ENCODE assay signal across 1 cellular context in the genomic region with DNA sequence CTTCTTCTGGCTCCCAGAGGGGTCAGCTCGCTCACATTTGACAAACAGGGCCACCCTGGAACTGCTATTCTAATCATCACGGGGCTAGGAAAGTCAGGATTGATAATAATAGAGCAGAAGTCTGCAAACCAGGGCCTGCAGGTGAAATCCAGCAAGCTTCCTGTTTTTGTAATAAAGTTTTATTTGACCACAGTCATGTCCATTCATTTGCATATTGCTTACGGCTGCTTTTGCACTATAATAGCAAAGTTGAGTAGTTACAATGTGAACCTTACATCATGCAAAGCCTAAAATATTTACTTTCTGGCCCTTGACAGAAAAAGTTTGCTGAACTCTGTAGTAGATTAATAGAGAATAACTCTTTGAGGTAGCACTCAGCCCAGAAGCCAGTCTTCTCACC.
TF ChIP-seq lines count a peak whose summit lies in the region.

No MANE protein-coding gene starts in this region.

TF ChIP-seq in K562, 482 proteins besides CTCF, POLR2A, EP300 and RAD21:
- TF ChIP-seq, protein P1, sequence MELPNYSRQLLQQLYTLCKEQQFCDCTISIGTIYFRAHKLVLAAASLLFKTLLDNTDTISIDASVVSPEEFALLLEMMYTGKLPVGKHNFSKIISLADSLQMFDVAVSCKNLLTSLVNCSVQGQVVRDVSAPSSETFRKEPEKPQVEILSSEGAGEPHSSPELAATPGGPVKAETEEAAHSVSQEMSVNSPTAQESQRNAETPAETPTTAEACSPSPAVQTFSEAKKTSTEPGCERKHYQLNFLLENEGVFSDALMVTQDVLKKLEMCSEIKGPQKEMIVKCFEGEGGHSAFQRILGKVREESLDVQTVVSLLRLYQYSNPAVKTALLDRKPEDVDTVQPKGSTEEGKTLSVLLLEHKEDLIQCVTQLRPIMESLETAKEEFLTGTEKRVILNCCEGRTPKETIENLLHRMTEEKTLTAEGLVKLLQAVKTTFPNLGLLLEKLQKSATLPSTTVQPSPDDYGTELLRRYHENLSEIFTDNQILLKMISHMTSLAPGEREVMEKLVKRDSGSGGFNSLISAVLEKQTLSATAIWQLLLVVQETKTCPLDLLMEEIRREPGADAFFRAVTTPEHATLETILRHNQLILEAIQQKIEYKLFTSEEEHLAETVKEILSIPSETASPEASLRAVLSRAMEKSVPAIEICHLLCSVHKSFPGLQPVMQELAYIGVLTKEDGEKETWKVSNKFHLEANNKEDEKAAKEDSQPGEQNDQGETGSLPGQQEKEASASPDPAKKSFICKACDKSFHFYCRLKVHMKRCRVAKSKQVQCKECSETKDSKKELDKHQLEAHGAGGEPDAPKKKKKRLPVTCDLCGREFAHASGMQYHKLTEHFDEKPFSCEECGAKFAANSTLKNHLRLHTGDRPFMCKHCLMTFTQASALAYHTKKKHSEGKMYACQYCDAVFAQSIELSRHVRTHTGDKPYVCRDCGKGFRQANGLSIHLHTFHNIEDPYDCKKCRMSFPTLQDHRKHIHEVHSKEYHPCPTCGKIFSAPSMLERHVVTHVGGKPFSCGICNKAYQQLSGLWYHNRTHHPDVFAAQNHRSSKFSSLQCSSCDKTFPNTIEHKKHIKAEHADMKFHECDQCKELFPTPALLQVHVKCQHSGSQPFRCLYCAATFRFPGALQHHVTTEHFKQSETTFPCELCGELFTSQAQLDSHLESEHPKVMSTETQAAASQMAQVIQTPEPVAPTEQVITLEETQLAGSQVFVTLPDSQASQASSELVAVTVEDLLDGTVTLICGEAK (IDR thresholded peaks at IDR 0.05) = peak; percentile 75
- TF ChIP-seq, protein P1 (CRISPR knock-in tag; IDR thresholded peaks at IDR 0.05) = no peak
- no peak for TF ChIP-seq KHSRP (IDR thresholded peaks at IDR 0.05)
- TF ChIP-seq RBM22 (IDR thresholded peaks at IDR 0.05; ENCODE audit: low read depth, low read length, poor library complexity, severe bottlenecking) = no peak
- TF ChIP-seq, protein P2, sequence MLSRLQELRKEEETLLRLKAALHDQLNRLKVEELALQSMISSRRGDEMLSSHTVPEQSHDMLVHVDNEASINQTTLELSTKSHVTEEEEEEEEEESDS (CRISPR knock-in tag; IDR thresholded peaks at IDR 0.05) = no peak
